ENCODE assay signal across 8 cellular contexts in genomic region chr1:227934476-227935313, GRCh38. TPM values are rescaled to one million over a fixed set of nuclear protein-coding genes. Genes with fewer than 3 reads are reported as not detected.
DNase-seq lines count a peak whose midpoint lies in the region; TF ChIP-seq lines count a peak whose summit lies in the region.

No MANE protein-coding gene starts in this region.

- H3K4me1 ChIP-seq in mesendoderm (ENCODE audit: control insufficient read depth, low read depth, low read length) (no peaks in the 10 kb centered on the region), thymus (ENCODE audit: control insufficient read depth, insufficient read depth, low read length) (no peaks in the 10 kb centered on the region), OCI-LY7 (ENCODE audit: insufficient read depth, low read length, poor library complexity, severe bottlenecking) (no peaks in the 10 kb centered on the region)

- H3K27me3 ChIP-seq in mesendoderm (ENCODE audit: insufficient read depth, low read length, poor library complexity) (no peaks in the 10 kb centered on the region), thymus (ENCODE audit: control insufficient read depth, insufficient read depth) (no peaks in the 10 kb centered on the region)

- intact Hi-C loops in OCI-LY7 (cut with micrococcal nuclease; ENCODE audit: unreplicated experiment): no loop called here

- POLR2A ChIA-PET in AG04449 (lab: Yijun Ruan, JAX): interaction anchor here (1.4 kb wide), 1 partner anchor 140 kb away, joined by 5 read pairs; no protein-coding TSS in a partner anchor
- POLR2A ChIA-PET in OCI-LY7 (lab: Charles Lee): no interaction called here

- TF ChIP-seq POLR2A in NB4 (IDR thresholded peaks at IDR 0.05; ENCODE audit: extremely low read depth, insufficient read length): no peak

- H4K20me1 ChIP-seq in OCI-LY7 (ENCODE audit: insufficient read depth, low read length): no peaks in the 10 kb centered on the region

- H3K18ac ChIP-seq in mesendoderm (ENCODE audit: low read length): no peak overlapping the region

- H3K23ac ChIP-seq in mesendoderm (ENCODE audit: low read length): no peak overlapping the region

- no peaks in the 10 kb centered on the region for H3K9me3 ChIP-seq in thymus (ENCODE audit: control insufficient read depth)
- no peaks in the 10 kb centered on the region for H3K9me3 ChIP-seq in OCI-LY7 (ENCODE audit: low read length)

- DNase-seq in AG04449 (ENCODE audit: low read depth, low spot score) (peak; percentile 31), NB4 (ENCODE audit: low read depth) (peak; percentile 60), astrocyte of the hippocampus (ENCODE audit: low read depth, low spot score) (peak; percentile 58), mesendoderm (peak; percentile 75), NCI-H1694 treated with DMSO at 0.1 percent for 48 hours (lab: John Stamatoyannopoulos, UW) (no peak), NCI-H2171 treated with DMSO at 0.1 percent for 48 hours (lab: John Stamatoyannopoulos, UW) (no peak), OCI-LY7 (ENCODE audit: low spot score) (no peak)

- no peak overlapping the region for H4K8ac ChIP-seq in mesendoderm (ENCODE audit: low read depth, low read length)

- H3K9ac ChIP-seq in mesendoderm (ENCODE audit: low read length): no peak overlapping the region

- no peak overlapping the region for H2BK5ac ChIP-seq in mesendoderm (ENCODE audit: low read length)

- H3K4me3 ChIP-seq in AG04449 (ENCODE audit: low read depth, low read length) (no peak overlapping the region), NB4 (ENCODE audit: low read depth, low read length) (no peak overlapping the region), mesendoderm (ENCODE audit: low read length) (no peak overlapping the region), thymus (ENCODE audit: low read length) (no peak overlapping the region), OCI-LY7 (ENCODE audit: low read depth, low read length, poor library complexity, severe bottlenecking) (no peak overlapping the region)

- no peaks in the 10 kb centered on the region for H3K36me3 ChIP-seq in mesendoderm (ENCODE audit: control insufficient read depth, insufficient read depth, low read length)
- no peaks in the 10 kb centered on the region for H3K36me3 ChIP-seq in thymus (ENCODE audit: control insufficient read depth, insufficient read depth)
- H3K36me3 ChIP-seq in OCI-LY7 (ENCODE audit: insufficient read depth, low read length): no peaks in the 10 kb centered on the region

- H2AFZ ChIP-seq in OCI-LY7 (ENCODE audit: low read length): no peak overlapping the region

- H3K4me2 ChIP-seq in mesendoderm (ENCODE audit: low read length) (no peak overlapping the region), OCI-LY7 (ENCODE audit: low read length) (no peak overlapping the region)

- no TSS peak for BruUV-seq in OCI-LY7 (replicated peaks; lab: Mats Ljungman, UMichigan)

- H2AK5ac ChIP-seq in mesendoderm (ENCODE audit: low read length): no peak overlapping the region

- TF ChIP-seq CTCF in AG04449 (IDR thresholded peaks at IDR 0.05; ENCODE audit: insufficient read depth, low read length, missing control alignments): no peak
- no peak for TF ChIP-seq CTCF in NB4 (IDR thresholded peaks at IDR 0.05; ENCODE audit: low read depth, low read length)
- TF ChIP-seq CTCF in OCI-LY7 (conservative IDR thresholded peaks at IDR 0.05; ENCODE audit: low read length): no peak

- H3K27ac ChIP-seq in mesendoderm (ENCODE audit: low read depth, low read length): no peak overlapping the region
- peak overlapping the region; percentile 46 for H3K27ac ChIP-seq in thymus (ENCODE audit: low read depth)
- H3K27ac ChIP-seq in OCI-LY7 (ENCODE audit: low read depth, low read length, poor library complexity, severe bottlenecking): no peak overlapping the region

- no peaks in the 10 kb centered on the region for H3K79me2 ChIP-seq in mesendoderm (ENCODE audit: control insufficient read depth, insufficient read depth, low read length)
- no peaks in the 10 kb centered on the region for H3K79me2 ChIP-seq in OCI-LY7 (ENCODE audit: insufficient read depth, low read depth, low read length)

- no CpG with 5 or more reads among the region's 5 CpGs for WGBS in mesendoderm (ENCODE audit: extremely low coverage, insufficient coverage, low lambda C conversion rate)
- 87% methylated on average over 5 of the region's 5 CpGs for WGBS in thymus

- no peak overlapping the region for H3K56ac ChIP-seq in mesendoderm (ENCODE audit: low read length)

- H2BK120ac ChIP-seq in mesendoderm (ENCODE audit: low read depth, low read length): no peak overlapping the region

- no peak overlapping the region for H2BK15ac ChIP-seq in mesendoderm (replicated peaks; ENCODE audit: low read depth)

- H4K5ac ChIP-seq in mesendoderm (ENCODE audit: low read length): no peak overlapping the region

- no peaks in the 10 kb centered on the region for H3K79me1 ChIP-seq in mesendoderm (ENCODE audit: low read length)

- H3K4ac ChIP-seq in mesendoderm (ENCODE audit: low read depth, low read length): no peak overlapping the region

- H3K9me2 ChIP-seq in OCI-LY7 (ENCODE audit: insufficient read depth, low read length): no peaks in the 10 kb centered on the region

- CTCF ChIA-PET in AG04449 (lab: Yijun Ruan, JAX): interaction anchor here (1.1 to 2.3 kb wide), 3 partner anchors 8 to 170 kb away, joined by 3 to 7 read pairs (median 3); no protein-coding TSS in a partner anchor
- CTCF ChIA-PET in OCI-LY7 (lab: Charles Lee; ENCODE audit: unreplicated experiment): no interaction called here

RNA-seq across cellular contexts. Expression of gene WNT9A, which starts 13.0 kb away (rescaled TPM):
- polyA plus RNA-seq in mesendoderm (2013, experiment 1 of 2): 0.21 TPM
- polyA plus RNA-seq in mesendoderm (2013, experiment 2 of 2): 0.15 TPM
- 2.9 TPM for polyA plus RNA-seq in thymus
- total RNA-seq in OCI-LY7 (2014; rRNA removed; shearing (Covaris generic)): not detected in 2 replicates
- not detected in 2 replicates for total RNA-seq in OCI-LY7 (2022)

Comparison
In these comparisons a context has a peak if more than half of its experiments do, and no peak if none do; other contexts are left out.
1. DNase-seq: peak in AG04449 (single experiment), NB4 (single experiment), astrocyte of the hippocampus (single experiment) and mesendoderm (single experiment); none in NCI-H1694 treated with DMSO at 0.1 percent for 48 hours (single experiment), NCI-H2171 treated with DMSO at 0.1 percent for 48 hours (single experiment) and OCI-LY7 (single experiment).